13 cellular contexts compared by ENCODE assay signal in the genomic region with DNA sequence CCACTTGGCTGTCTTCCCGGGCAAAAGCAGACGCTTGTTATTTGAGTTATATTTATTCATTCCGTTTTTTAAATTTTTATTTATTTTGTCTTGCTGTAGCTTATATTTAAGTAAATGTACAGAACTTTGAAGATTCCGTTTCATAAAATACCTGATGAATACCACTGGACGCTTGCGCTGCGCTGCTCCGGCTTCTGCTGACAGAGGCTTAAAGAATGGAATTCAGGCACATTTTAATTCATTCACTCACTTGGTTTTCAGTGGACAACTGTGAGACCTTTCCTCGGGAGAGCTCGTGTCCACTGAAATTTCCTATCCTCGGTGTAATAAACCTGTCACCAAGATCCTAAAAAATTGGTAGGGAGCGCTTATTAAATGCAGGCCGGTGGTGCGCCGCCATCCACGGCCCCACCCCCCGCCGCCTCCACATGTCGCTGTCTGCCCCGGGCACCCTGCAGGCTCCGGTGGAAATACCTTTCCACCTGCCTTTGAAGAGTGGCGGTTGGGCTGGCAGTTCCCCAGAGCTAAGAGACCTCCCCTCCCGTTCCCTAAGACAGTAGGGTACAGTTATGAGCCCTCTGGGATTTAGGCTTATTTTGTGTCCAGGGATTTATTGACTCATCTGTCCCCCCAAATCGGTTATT.
A peak's percentile ranks its signal among the peaks of the same experiment; 100 is the strongest.
DNase-seq lines count a peak whose midpoint lies in the region; TF ChIP-seq lines count a peak whose summit lies in the region.
"Had no signal": no experiment of that assay in that cellular context is flagged by ENCODE, and none has a peak within 500 bp of the region (broad histone marks: within the 10 kb centered on the region; RNA-seq: fewer than 3 reads in every experiment).

No MANE protein-coding gene starts in this region.

- 24 to 37% methylated on average over 16 to 22 of the region's 24 CpGs for WGBS in endodermal cell (ENCODE audit: insufficient coverage in 1 of 2, insufficient read length in 1 of 2), 2 experiments

- peaks cover 65% of the 10 kb centered on the region for H3K27me3 ChIP-seq in HUES48 (ENCODE audit: control insufficient read depth, insufficient read depth, low read length)
- no peaks in the 10 kb centered on the region for H3K27me3 ChIP-seq in endodermal cell (ENCODE audit: control insufficient read depth, insufficient read depth, low read length, poor library complexity, severe bottlenecking)

- H3K9me3 Mint-ChIP-seq in endodermal cell (no peaks in the 10 kb centered on the region), mesothelial cell of epicardium (no peaks in the 10 kb centered on the region)
- H3K9me3 Mint-ChIP-seq: activated CD4-positive, alpha-beta T cell treated with anti-CD3 and anti-CD28 coated beads, Interleukin-2, amount 10 ng/mL, durations not matched to agents 7 days and 5 days; activated T-cell treated with anti-CD3 and anti-CD28 coated beads, Interleukin-2, amount 50 U/mL, for 72 hours had no signal

- peak; percentile 86 for DNase-seq in endodermal cell
- DNase-seq in mesothelial cell of epicardium (ENCODE audit: low spot score in 2 of 2, unreplicated experiment in 2 of 2) = no peak
- DNase-seq in inferior parietal cortex (ENCODE audit: extremely low spot score) = no peak
- DNase-seq in GDM1 (lab: John Stamatoyannopoulos, UW) = no peak
- no peak for DNase-seq in activated CD8-positive, alpha-beta memory T cell treated with anti-CD3 and anti-CD28 coated beads, Interleukin-2, amount 50 U/mL, for 48 hours
- no peak for DNase-seq in dedifferentiated amniotic fluid mesenchymal stem cell (ENCODE audit: extremely low spot score)
- DNase-seq: activated CD4-positive, alpha-beta T cell treated with anti-CD3 and anti-CD28 coated beads, Interleukin-2, amount 10 ng/mL, durations not matched to agents 7 days and 5 days; activated T-cell treated with anti-CD3 and anti-CD28 coated beads, Interleukin-2, amount 50 U/mL, for 72 hours; DMS79 treated with DMSO at 0.1 percent for 48 hours; posterior cingulate gyrus had no signal

- H3K4me1 Mint-ChIP-seq in endodermal cell (peaks cover 40% of the 10 kb centered on the region), mesothelial cell of epicardium (peaks cover 34% of the 10 kb centered on the region)

- TF ChIP-seq CTCF in C4-2B (conservative IDR thresholded peaks at IDR 0.05) (peak; percentile 52), endodermal cell (conservative IDR thresholded peaks at IDR 0.05) (peak; percentile 70), mesothelial cell of epicardium (IDR thresholded peaks at IDR 0.05; ENCODE audit: unreplicated experiment) (no peak)

- H3K27me3 Mint-ChIP-seq in endodermal cell (ENCODE audit: insufficient read depth) (peaks cover 35% of the 10 kb centered on the region), mesothelial cell of epicardium (ENCODE audit: low read depth) (peaks cover 39% of the 10 kb centered on the region)

- H3K36me3 Mint-ChIP-seq in endodermal cell (ENCODE audit: low read depth) (no peaks in the 10 kb centered on the region), mesothelial cell of epicardium (no peaks in the 10 kb centered on the region)

- H3K9me3 ChIP-seq in HUES48 (ENCODE audit: control insufficient read depth, insufficient read depth, low read length) (no peaks in the 10 kb centered on the region), endodermal cell (ENCODE audit: control insufficient read depth, low read length) (no peaks in the 10 kb centered on the region)
- H3K9me3 ChIP-seq: thoracic aorta had no signal

- H3K36me3 ChIP-seq in HUES48 (ENCODE audit: control insufficient read depth, insufficient read depth, low read length) (no peaks in the 10 kb centered on the region), endodermal cell (ENCODE audit: control insufficient read depth, insufficient read depth, low read length) (no peaks in the 10 kb centered on the region)
- H3K36me3 ChIP-seq: thoracic aorta had no signal

- H3K27ac ChIP-seq in C4-2B (no peak overlapping the region), HUES48 (ENCODE audit: low read depth, low read length) (no peak overlapping the region), endodermal cell (ENCODE audit: low read depth, low read length) (no peak overlapping the region)
- H3K27ac ChIP-seq: thoracic aorta had no signal

- H3K4me3 ChIP-seq in HUES48 (ENCODE audit: low read depth, low read length) = peak overlapping the region; percentile 50
- no peak overlapping the region for H3K4me3 ChIP-seq in endodermal cell (ENCODE audit: low read length)
- H3K4me3 ChIP-seq: thoracic aorta had no signal

- peak overlapping the region; percentile 37 for H3K4me3 Mint-ChIP-seq in endodermal cell
- peak overlapping the region; percentile 29 for H3K4me3 Mint-ChIP-seq in mesothelial cell of epicardium
- H3K4me3 Mint-ChIP-seq: activated CD4-positive, alpha-beta T cell treated with anti-CD3 and anti-CD28 coated beads, Interleukin-2, amount 10 ng/mL, durations not matched to agents 7 days and 5 days; activated T-cell treated with anti-CD3 and anti-CD28 coated beads, Interleukin-2, amount 50 U/mL, for 72 hours had no signal

- peaks cover 51% of the 10 kb centered on the region for H3K4me1 ChIP-seq in HUES48 (ENCODE audit: control insufficient read depth, insufficient read depth, low read length)
- H3K4me1 ChIP-seq in endodermal cell (ENCODE audit: control insufficient read depth, insufficient read depth, low read length) = peaks cover 10% of the 10 kb centered on the region

- no peak overlapping the region for H3K27ac Mint-ChIP-seq in endodermal cell
- H3K27ac Mint-ChIP-seq in mesothelial cell of epicardium = no peak overlapping the region
- H3K27ac Mint-ChIP-seq: activated CD4-positive, alpha-beta T cell treated with anti-CD3 and anti-CD28 coated beads, Interleukin-2, amount 10 ng/mL, durations not matched to agents 7 days and 5 days; activated T-cell treated with anti-CD3 and anti-CD28 coated beads, Interleukin-2, amount 50 U/mL, for 72 hours had no signal

- no peak overlapping the region for H3K9ac ChIP-seq in HUES48 (ENCODE audit: low read depth, low read length)
- no peak overlapping the region for H3K9ac ChIP-seq in endodermal cell (ENCODE audit: extremely low read depth, low read length, poor library complexity, severe bottlenecking)
